In the genomic region with DNA sequence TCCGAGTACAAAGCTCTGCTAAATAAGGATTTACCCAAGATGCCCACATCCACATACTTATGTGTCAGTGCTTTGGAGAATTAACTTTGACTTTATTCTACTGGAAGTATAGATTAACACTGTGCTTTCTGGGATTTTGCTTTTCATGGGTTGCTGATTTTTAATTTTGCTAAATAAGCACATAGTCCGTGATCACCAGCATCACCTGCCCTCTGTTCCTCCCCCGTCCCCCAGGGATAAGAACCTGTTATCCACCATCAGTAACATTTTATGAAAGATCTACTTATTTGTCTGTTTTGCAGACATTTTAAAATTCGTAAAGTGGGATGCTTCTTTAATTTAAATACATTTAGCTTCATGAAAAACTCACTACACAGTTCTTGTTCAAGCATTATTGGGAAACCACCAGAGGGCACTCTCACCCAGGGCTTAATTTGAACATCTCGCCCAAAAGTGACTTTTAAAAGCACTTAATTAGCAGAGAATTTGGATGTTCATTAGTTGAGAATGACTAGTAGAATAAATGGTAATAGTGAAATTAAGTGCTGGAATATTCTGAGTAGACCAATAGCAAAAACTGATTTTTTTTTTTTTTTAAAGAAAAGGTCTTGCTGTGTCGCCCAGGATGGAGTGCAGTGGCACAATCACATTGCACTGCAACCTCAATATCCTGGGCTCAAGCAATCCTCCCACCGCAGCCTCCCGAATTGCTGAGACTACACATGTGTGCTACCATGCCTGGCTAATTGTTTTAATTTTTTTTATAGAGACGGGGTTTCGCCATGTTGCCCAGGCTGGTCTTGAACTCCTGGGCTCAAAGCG, we compare ENCODE assay signal across 8 cellular contexts. TPM values are rescaled to one million over a fixed set of nuclear protein-coding genes. Genes with fewer than 3 reads are reported as not detected.
DNase-seq lines count a peak whose midpoint lies in the region; ATAC-seq, FAIRE-seq and TF ChIP-seq lines count a peak whose summit lies in the region.

No MANE protein-coding gene starts in this region.

- no peaks in the 10 kb centered on the region for H4K20me1 ChIP-seq in GM23338 (replicated peaks; ENCODE audit: insufficient read depth)

- no peaks in the 10 kb centered on the region for H3K9me3 Mint-ChIP-seq in GM23338
- H3K9me3 Mint-ChIP-seq in activated T-helper 2 cell treated with anti-CD3 and anti-CD28 coated beads, Interferon-gamma antibody, Interleukin-2, Interleukin-4, amounts not matched to agents 10 μg/mL and 5 μg/mL and 100 μg/mL, durations not matched to agents 14 hours and 24 hours and 36 hours, result no peaks in the 10 kb centered on the region

- H3K4me3 Mint-ChIP-seq in GM23338, result no peak overlapping the region
- no peak overlapping the region for H3K4me3 Mint-ChIP-seq in activated T-helper 2 cell treated with anti-CD3 and anti-CD28 coated beads, Interferon-gamma antibody, Interleukin-2, Interleukin-4, amounts not matched to agents 10 μg/mL and 5 μg/mL and 100 μg/mL, durations not matched to agents 14 hours and 24 hours and 36 hours (ENCODE audit: low read depth)

- TF ChIP-seq POLR2A in spleen (IDR thresholded peaks at IDR 0.05), result no peak

- no peak overlapping the region for H3K4me3 ChIP-seq in GM23338
- no peak overlapping the region for H3K4me3 ChIP-seq in spleen

- FAIRE-seq in RCC 7860 (lab: Jason Lieb, UNC), result peak; percentile 46

- DNase-seq in AG20443 (ENCODE audit: low spot score), result peak; percentile 42
- peak; percentile 69 for DNase-seq in GM23338 (ENCODE audit: low spot score)
- DNase-seq in RCC 7860 (ENCODE audit: low spot score), result no peak
- DNase-seq in activated T-helper 2 cell treated with anti-CD3 and anti-CD28 coated beads, Interferon-gamma antibody, Interleukin-2, Interleukin-4, amounts not matched to agents 10 μg/mL and 5 μg/mL and 100 μg/mL, durations not matched to agents 14 hours and 24 hours and 36 hours (ENCODE audit: low spot score), result peak; percentile 26
- DNase-seq in germinal center (ENCODE audit: low spot score), result peak; percentile 20
- no peak for DNase-seq in spleen

- intact Hi-C loops in activated T-helper 2 cell treated with anti-CD3 and anti-CD28 coated beads, Interferon-gamma antibody, Interleukin-2, Interleukin-4, amounts not matched to agents 10 μg/mL and 5 μg/mL and 100 μg/mL, durations not matched to agents 14 hours and 24 hours and 36 hours (cut with micrococcal nuclease), result loop anchor here (1.0 to 5.0 kb wide), 5 partner anchors 68 to 1029 kb away; no protein-coding TSS in a partner anchor
- intact Hi-C loops in spleen (cut with DNase I; ENCODE audit: low total_unique reads), result loop anchor here (5.0 to 10.0 kb wide), 2 partner anchors 482 to 599 kb away; no protein-coding TSS in a partner anchor

- H3K27ac ChIP-seq in GM23338 (ENCODE audit: low read depth), result 0 out of 2 replicates have a peak overlapping the region, but pooled peaks have one; percentile 1
- H3K27ac ChIP-seq in spleen, result no peak overlapping the region

- no peaks in the 10 kb centered on the region for H3F3A ChIP-seq in GM23338 (replicated peaks; ENCODE audit: low read depth)

- 67 to 84% (median 73%) methylated on average over 11 of the region's 11 CpGs for WGBS in spleen, 5 donors

- no peaks in the 10 kb centered on the region for H3K79me2 ChIP-seq in GM23338 (replicated peaks; ENCODE audit: insufficient read depth)

- no peaks in the 10 kb centered on the region for H3K9me2 ChIP-seq in GM23338 (ENCODE audit: insufficient read depth)

- peaks cover 14% of the 10 kb centered on the region for H3K36me3 Mint-ChIP-seq in GM23338 (ENCODE audit: low read depth)
- H3K36me3 Mint-ChIP-seq in activated T-helper 2 cell treated with anti-CD3 and anti-CD28 coated beads, Interferon-gamma antibody, Interleukin-2, Interleukin-4, amounts not matched to agents 10 μg/mL and 5 μg/mL and 100 μg/mL, durations not matched to agents 14 hours and 24 hours and 36 hours (ENCODE audit: low read depth), result peaks cover 30% of the 10 kb centered on the region

- H3K4me1 Mint-ChIP-seq in GM23338, result no peaks in the 10 kb centered on the region; the same call in 1 of the 3 replicates
- peaks cover 15% of the 10 kb centered on the region for H3K4me1 Mint-ChIP-seq in activated T-helper 2 cell treated with anti-CD3 and anti-CD28 coated beads, Interferon-gamma antibody, Interleukin-2, Interleukin-4, amounts not matched to agents 10 μg/mL and 5 μg/mL and 100 μg/mL, durations not matched to agents 14 hours and 24 hours and 36 hours (ENCODE audit: low read depth)

- H3K4me1 ChIP-seq in GM23338 (ENCODE audit: insufficient read depth) (no peaks in the 10 kb centered on the region), spleen (peaks cover 0 to 5% (median 0%) of the 10 kb centered on the region in 6 donors)

- no peaks in the 10 kb centered on the region for H3K9me3 ChIP-seq in spleen

- ATAC-seq in GM23338 (no peak), HG02973 (IDR thresholded peaks at IDR 0.05; ENCODE audit: unreplicated experiment) (no peak), HG02970 (IDR thresholded peaks at IDR 0.05; ENCODE audit: low FRiP score, unreplicated experiment) (no peak)

- H3K27ac Mint-ChIP-seq in GM23338, result no peak overlapping the region
- H3K27ac Mint-ChIP-seq in activated T-helper 2 cell treated with anti-CD3 and anti-CD28 coated beads, Interferon-gamma antibody, Interleukin-2, Interleukin-4, amounts not matched to agents 10 μg/mL and 5 μg/mL and 100 μg/mL, durations not matched to agents 14 hours and 24 hours and 36 hours, result no peak overlapping the region

- no peaks in the 10 kb centered on the region for H3K27me3 Mint-ChIP-seq in GM23338 (ENCODE audit: insufficient read depth, low read depth, poor library complexity)
- H3K27me3 Mint-ChIP-seq in activated T-helper 2 cell treated with anti-CD3 and anti-CD28 coated beads, Interferon-gamma antibody, Interleukin-2, Interleukin-4, amounts not matched to agents 10 μg/mL and 5 μg/mL and 100 μg/mL, durations not matched to agents 14 hours and 24 hours and 36 hours (ENCODE audit: low read depth), result no peaks in the 10 kb centered on the region

- H3K36me3 ChIP-seq in GM23338 (ENCODE audit: insufficient read depth) (0 out of 2 replicates have a peak, but pooled peaks cover 3% of the 10 kb centered on the region), spleen (peaks cover 0 to 49% (median 12%) of the 10 kb centered on the region in 6 donors)

- H3K27me3 ChIP-seq in GM23338 (ENCODE audit: insufficient read depth), result no peaks in the 10 kb centered on the region
- H3K27me3 ChIP-seq in spleen (replicated peaks in 1 of 7), result no peaks in the 10 kb centered on the region

- no peak overlapping the region for H2AFZ ChIP-seq in GM23338

- no peak overlapping the region for H3K4me2 ChIP-seq in GM23338

- TF ChIP-seq CTCF in GM23338 (conservative IDR thresholded peaks at IDR 0.05; ENCODE audit: low read depth in 2 of 2) (peak; percentile 70 to 99), spleen (IDR thresholded peaks at IDR 0.05 in 8 of 11, conservative IDR thresholded peaks at IDR 0.05 in 3 of 11) (peak in 10 of 11 experiments; percentile 48 to 75 (median 65))

TF ChIP-seq in GM23338, 12 proteins besides CTCF, POLR2A, EP300 and RAD21 (continues in another document):
- TF ChIP-seq ZNF331 (CRISPR knock-in tag; IDR thresholded peaks at IDR 0.05; ENCODE audit: low read depth), result no peak
- TF ChIP-seq, protein P1, sequence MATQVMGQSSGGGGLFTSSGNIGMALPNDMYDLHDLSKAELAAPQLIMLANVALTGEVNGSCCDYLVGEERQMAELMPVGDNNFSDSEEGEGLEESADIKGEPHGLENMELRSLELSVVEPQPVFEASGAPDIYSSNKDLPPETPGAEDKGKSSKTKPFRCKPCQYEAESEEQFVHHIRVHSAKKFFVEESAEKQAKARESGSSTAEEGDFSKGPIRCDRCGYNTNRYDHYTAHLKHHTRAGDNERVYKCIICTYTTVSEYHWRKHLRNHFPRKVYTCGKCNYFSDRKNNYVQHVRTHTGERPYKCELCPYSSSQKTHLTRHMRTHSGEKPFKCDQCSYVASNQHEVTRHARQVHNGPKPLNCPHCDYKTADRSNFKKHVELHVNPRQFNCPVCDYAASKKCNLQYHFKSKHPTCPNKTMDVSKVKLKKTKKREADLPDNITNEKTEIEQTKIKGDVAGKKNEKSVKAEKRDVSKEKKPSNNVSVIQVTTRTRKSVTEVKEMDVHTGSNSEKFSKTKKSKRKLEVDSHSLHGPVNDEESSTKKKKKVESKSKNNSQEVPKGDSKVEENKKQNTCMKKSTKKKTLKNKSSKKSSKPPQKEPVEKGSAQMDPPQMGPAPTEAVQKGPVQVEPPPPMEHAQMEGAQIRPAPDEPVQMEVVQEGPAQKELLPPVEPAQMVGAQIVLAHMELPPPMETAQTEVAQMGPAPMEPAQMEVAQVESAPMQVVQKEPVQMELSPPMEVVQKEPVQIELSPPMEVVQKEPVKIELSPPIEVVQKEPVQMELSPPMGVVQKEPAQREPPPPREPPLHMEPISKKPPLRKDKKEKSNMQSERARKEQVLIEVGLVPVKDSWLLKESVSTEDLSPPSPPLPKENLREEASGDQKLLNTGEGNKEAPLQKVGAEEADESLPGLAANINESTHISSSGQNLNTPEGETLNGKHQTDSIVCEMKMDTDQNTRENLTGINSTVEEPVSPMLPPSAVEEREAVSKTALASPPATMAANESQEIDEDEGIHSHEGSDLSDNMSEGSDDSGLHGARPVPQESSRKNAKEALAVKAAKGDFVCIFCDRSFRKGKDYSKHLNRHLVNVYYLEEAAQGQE (IDR thresholded peaks at IDR 0.05; ENCODE audit: unreplicated experiment), result no peak
- TF ChIP-seq, protein P2, sequence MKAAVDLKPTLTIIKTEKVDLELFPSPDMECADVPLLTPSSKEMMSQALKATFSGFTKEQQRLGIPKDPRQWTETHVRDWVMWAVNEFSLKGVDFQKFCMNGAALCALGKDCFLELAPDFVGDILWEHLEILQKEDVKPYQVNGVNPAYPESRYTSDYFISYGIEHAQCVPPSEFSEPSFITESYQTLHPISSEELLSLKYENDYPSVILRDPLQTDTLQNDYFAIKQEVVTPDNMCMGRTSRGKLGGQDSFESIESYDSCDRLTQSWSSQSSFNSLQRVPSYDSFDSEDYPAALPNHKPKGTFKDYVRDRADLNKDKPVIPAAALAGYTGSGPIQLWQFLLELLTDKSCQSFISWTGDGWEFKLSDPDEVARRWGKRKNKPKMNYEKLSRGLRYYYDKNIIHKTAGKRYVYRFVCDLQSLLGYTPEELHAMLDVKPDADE (IDR thresholded peaks at IDR 0.05), result no peak
- TF ChIP-seq POLR2AphosphoS5 (IDR thresholded peaks at IDR 0.05; ENCODE audit: low read depth), result no peak
- TF ChIP-seq EZH2 (IDR thresholded peaks at IDR 0.05; ENCODE audit: low read depth, unreplicated experiment), result no peak
- no peak for TF ChIP-seq CREB1 (CRISPR knock-in tag; IDR thresholded peaks at IDR 0.05; ENCODE audit: low read depth)
- TF ChIP-seq STAT1 (IDR thresholded peaks at IDR 0.05; ENCODE audit: unreplicated experiment), result no peak
- no peak for TF ChIP-seq ZNF114 (CRISPR knock-in tag; IDR thresholded peaks at IDR 0.05)
- no peak for TF ChIP-seq NANOG (IDR thresholded peaks at IDR 0.05; ENCODE audit: borderline replicate concordance)

RNA-seq across cellular contexts. Expression of a gene that starts 35.7 kb away (rescaled TPM):
- 195 and 202 TPM in 2 replicates for total RNA-seq in GM23338 (2014; rRNA removed; shearing (Covaris generic))
- polyA plus RNA-seq in GM23338 (2016; fragmentation: Nextera tagmentation; extraction: Ambion mirVana) (229 and 269 TPM in 2 replicates), spleen (10 to 100 TPM; 17.9 to 31.1 (median 30.2) TPM)
- 80.5 and 89.3 TPM in 2 replicates for total RNA-seq in activated T-helper 2 cell treated with anti-CD3 and anti-CD28 coated beads, Interferon-gamma antibody, Interleukin-2, Interleukin-4, amounts not matched to agents 10 μg/mL and 5 μg/mL and 100 μg/mL, durations not matched to agents 14 hours and 24 hours and 36 hours
- total RNA-seq in spleen, result 10 to 100 TPM; 37.2 to 56.8 (median 46.6) TPM

Comparison
In these comparisons a context has a peak if more than half of its experiments do, and no peak if none do; other contexts are left out.
1. DNase-seq: peak in AG20443 (single experiment), GM23338 (single experiment), activated T-helper 2 cell treated with anti-CD3 and anti-CD28 coated beads, Interferon-gamma antibody, Interleukin-2, Interleukin-4, amounts not matched to agents 10 μg/mL and 5 μg/mL and 100 μg/mL, durations not matched to agents 14 hours and 24 hours and 36 hours (single experiment) and germinal center (single experiment); none in RCC 7860 (single experiment) and spleen (single experiment).